In genomic region chr7:17599733-17600685, GRCh38 we compare ENCODE assay signal across 11 cellular contexts.
DNase-seq lines count a peak whose midpoint lies in the region; TF ChIP-seq lines count a peak whose summit lies in the region.
"Had no signal": no experiment of that assay in that cellular context is flagged by ENCODE, and none has a peak within 500 bp of the region (broad histone marks: within the 10 kb centered on the region; RNA-seq: fewer than 3 reads in every experiment).

No MANE protein-coding gene starts in this region.

- TF ChIP-seq CTCF in fibroblast of pulmonary artery (IDR thresholded peaks at IDR 0.05; ENCODE audit: low read length, missing control alignments): no peak
- no peak for TF ChIP-seq CTCF in neural progenitor cell (IDR thresholded peaks at IDR 0.05)

- H3K4me3 Mint-ChIP-seq in neural progenitor cell: no peak overlapping the region
- H3K4me3 Mint-ChIP-seq: activated CD4-positive, alpha-beta T cell treated with anti-CD3 and anti-CD28 coated beads for 36 hours had no signal

- H3K27me3 ChIP-seq in thymus (ENCODE audit: control insufficient read depth, insufficient read depth) (no peaks in the 10 kb centered on the region), neural progenitor cell (no peaks in the 10 kb centered on the region)

- H2AFZ ChIP-seq in neural progenitor cell (replicated peaks): no peak overlapping the region

- no peaks in the 10 kb centered on the region for H3K4me1 ChIP-seq in thymus (ENCODE audit: control insufficient read depth, insufficient read depth, low read length)
- H3K4me1 ChIP-seq in neural progenitor cell: no peaks in the 10 kb centered on the region

- H3K27ac Mint-ChIP-seq in neural progenitor cell: no peak overlapping the region
- H3K27ac Mint-ChIP-seq: activated CD4-positive, alpha-beta T cell treated with anti-CD3 and anti-CD28 coated beads for 36 hours had no signal

- 86% methylated on average over 8 of the region's 8 CpGs for WGBS in thymus

- H3F3A ChIP-seq in neural progenitor cell (ENCODE audit: low read depth): no peaks in the 10 kb centered on the region

- H3K4me2 ChIP-seq in neural progenitor cell: no peak overlapping the region

- H3K36me3 Mint-ChIP-seq in neural progenitor cell: no peaks in the 10 kb centered on the region

- no peak overlapping the region for H3K9ac ChIP-seq in neural progenitor cell

- no peaks in the 10 kb centered on the region for H3K27me3 Mint-ChIP-seq in neural progenitor cell (ENCODE audit: insufficient read depth, low read depth)

- peaks cover 10% of the 10 kb centered on the region for H3K9me3 Mint-ChIP-seq in neural progenitor cell

- H3K9me3 ChIP-seq in thymus (ENCODE audit: control insufficient read depth) (no peaks in the 10 kb centered on the region), neural progenitor cell (ENCODE audit: low read depth) (no peaks in the 10 kb centered on the region)

- H3K4me1 Mint-ChIP-seq in neural progenitor cell: peaks cover 3% of the 10 kb centered on the region
- H3K4me1 Mint-ChIP-seq: activated CD4-positive, alpha-beta T cell treated with anti-CD3 and anti-CD28 coated beads for 36 hours had no signal

- H3K36me3 ChIP-seq in thymus (ENCODE audit: control insufficient read depth, insufficient read depth) (no peaks in the 10 kb centered on the region), neural progenitor cell (no peaks in the 10 kb centered on the region)

- H3K79me2 ChIP-seq in neural progenitor cell (ENCODE audit: low read depth): no peaks in the 10 kb centered on the region

- DNase-seq in NCI-H1436 treated with DMSO at 0.1 percent for 48 hours (lab: John Stamatoyannopoulos, UW) (peak; percentile 12), NCI-H1436 (lab: John Stamatoyannopoulos, UW) (no peak), SHP77 (lab: John Stamatoyannopoulos, UW) (peak; percentile 41 to 60), fibroblast of pulmonary artery (ENCODE audit: low read depth) (peak; percentile 96), erythroblast (lab: John Stamatoyannopoulos, UW) (no peak), neural progenitor cell (ENCODE audit: low spot score) (no peak)
- DNase-seq in activated CD4-positive, alpha-beta T cell treated with anti-CD3 and anti-CD28 coated beads for 48 hours: no peak
- DNase-seq: activated CD4-positive, alpha-beta T cell treated with anti-CD3 and anti-CD28 coated beads for 36 hours; NCI-H2029 had no signal

- H4K20me1 ChIP-seq in neural progenitor cell (ENCODE audit: low read depth): no peaks in the 10 kb centered on the region

- no peak for TF ChIP-seq POLR2A in erythroblast (IDR thresholded peaks at IDR 0.05; ENCODE audit: low read length)

- H3K27ac ChIP-seq in thymus (ENCODE audit: low read depth): peak overlapping the region; percentile 36
- H3K27ac ChIP-seq in neural progenitor cell: no peak overlapping the region
- H3K27ac ChIP-seq: 22Rv1 had no signal

- H3K4me3 ChIP-seq in fibroblast of pulmonary artery (replicated peaks; ENCODE audit: low read depth, low read length) (no peak overlapping the region), thymus (ENCODE audit: low read length) (no peak overlapping the region), neural progenitor cell (no peak overlapping the region)

Comparison
In these comparisons a context has a peak if more than half of its experiments do, and no peak if none do; other contexts are left out.
1. DNase-seq: peak in NCI-H1436 treated with DMSO at 0.1 percent for 48 hours (single experiment), SHP77 (2 of 2) and fibroblast of pulmonary artery (single experiment); none in NCI-H1436 (single experiment), activated CD4-positive, alpha-beta T cell treated with anti-CD3 and anti-CD28 coated beads for 48 hours (single experiment), erythroblast (0 of 2) and neural progenitor cell (single experiment).